Comparison of ENCODE assay signal across 8 cellular contexts in genomic region chr22:38700271-38700788, GRCh38. TPM values are rescaled to one million over a fixed set of nuclear protein-coding genes. Genes with fewer than 3 reads are reported as not detected.
DNase-seq lines count a peak whose midpoint lies in the region; ATAC-seq, FAIRE-seq and TF ChIP-seq lines count a peak whose summit lies in the region.

No MANE protein-coding gene starts in this region.

- H3K36me3 ChIP-seq in A673 (ENCODE audit: insufficient read depth, low read length, poor library complexity, severe bottlenecking), result peaks cover 4% of the 10 kb centered on the region
- H3K36me3 ChIP-seq in K562 (ENCODE audit: control insufficient read depth, insufficient read depth, low read length), result peaks cover 25% of the 10 kb centered on the region

- H3K9ac ChIP-seq in K562 (ENCODE audit: insufficient read depth in 1 of 2, low read depth in 2 of 2, low read length in 2 of 2), result peak overlapping the region; percentile 86 to 96

- H3K4me3 ChIP-seq in A673 (ENCODE audit: low read depth, low read length, poor library complexity, severe bottlenecking) (peak overlapping the region; percentile 94), K562 (peak overlapping the region; percentile 89)

- peaks cover 38% of the 10 kb centered on the region for H3K4me1 Mint-ChIP-seq in stimulated activated effector memory CD8-positive, alpha-beta T cell treated with anti-CD3 and anti-CD28 coated beads, Interleukin-12 subunit alpha, Interleukin-12 subunit beta, amount 100 ng/mL, for 72 hours

- no peaks in the 10 kb centered on the region; the same call in 1 of the 2 replicates for H4K20me1 ChIP-seq in K562 (replicated peaks; ENCODE audit: control insufficient read depth, insufficient read depth, low read length)

- TF ChIP-seq POLR2A in K562 (conservative IDR thresholded peaks at IDR 0.05), result no peak

- TF ChIP-seq RAD21 in K562 (CRISPR knock-in tag; conservative IDR thresholded peaks at IDR 0.05 in 1 of 2, IDR thresholded peaks at IDR 0.05 in 1 of 2), result no peak

- no peaks in the 10 kb centered on the region for H3K27me3 ChIP-seq in A673 (replicated peaks; ENCODE audit: insufficient read depth, low read depth, low read length, poor library complexity)
- no peaks in the 10 kb centered on the region for H3K27me3 ChIP-seq in K562 (ENCODE audit: control insufficient read depth in 2 of 2, insufficient read depth in 2 of 2, low read length in 2 of 2)

- CTCF ChIA-PET in A673 (lab: Charles Lee), result interaction anchor here (0.6 kb wide), 1 partner anchor 254 kb away, joined by 8 read pairs; no protein-coding TSS in a partner anchor
- CTCF ChIA-PET in K562 (lab: Yijun Ruan, JAX; ENCODE audit: low intra/inter-chr PET ratio), result no interaction called here

- no peak for TF ChIP-seq EP300 in K562 (IDR thresholded peaks at IDR 0.05; ENCODE audit: low read length)

- peak overlapping the region; percentile 61 for H2AFZ ChIP-seq in K562 (ENCODE audit: low read depth, low read length)

- peaks cover 52% of the 10 kb centered on the region for H3K36me3 Mint-ChIP-seq in stimulated activated effector memory CD8-positive, alpha-beta T cell treated with anti-CD3 and anti-CD28 coated beads, Interleukin-12 subunit alpha, Interleukin-12 subunit beta, amount 100 ng/mL, for 72 hours

- in situ Hi-C loops in K562 (cut with MboI), result no loop called here

- peak overlapping the region; percentile 91 for H3K27ac Mint-ChIP-seq in stimulated activated effector memory CD8-positive, alpha-beta T cell treated with anti-CD3 and anti-CD28 coated beads, Interleukin-12 subunit alpha, Interleukin-12 subunit beta, amount 100 ng/mL, for 72 hours

- H3K9me3 Mint-ChIP-seq in stimulated activated effector memory CD8-positive, alpha-beta T cell treated with anti-CD3 and anti-CD28 coated beads, Interleukin-12 subunit alpha, Interleukin-12 subunit beta, amount 100 ng/mL, for 72 hours, result no peaks in the 10 kb centered on the region

- TF ChIP-seq CTCF in A673 (conservative IDR thresholded peaks at IDR 0.05; ENCODE audit: low read depth, low read length) (no peak), K562 (IDR thresholded peaks at IDR 0.05 in 2 of 3, conservative IDR thresholded peaks at IDR 0.05 in 1 of 3; ENCODE audit: insufficient read depth in 2 of 3, low read depth in 1 of 3, low read length in 3 of 3) (no peak)

- H3K9me3 ChIP-seq in A673 (ENCODE audit: low read depth, low read length, poor library complexity, severe bottlenecking) (no peaks in the 10 kb centered on the region), K562 (replicated peaks; ENCODE audit: control insufficient read depth, insufficient read depth, low read depth, low read length) (no peaks in the 10 kb centered on the region)

- H3K4me2 ChIP-seq in K562 (ENCODE audit: insufficient read depth, low read length), result peak overlapping the region; percentile 83

- POLR2A ChIA-PET in A673 (lab: Charles Lee; ENCODE audit: low non-redundant PET), result no interaction called here
- POLR2A ChIA-PET in K562 (lab: Yijun Ruan, JAX), result interaction anchor here (0.6 to 1.5 kb wide), 4 partner anchors 17 to 820 kb away, joined by 3 to 9 read pairs (median 3); partner anchors contain the start of genes ATF4 and TOMM22

- H3K9me1 ChIP-seq in K562 (ENCODE audit: control insufficient read depth, insufficient read depth, low read length), result no peaks in the 10 kb centered on the region

- intact Hi-C loops in A673 (cut with micrococcal nuclease; ENCODE audit: unreplicated experiment), result loop anchor here (10.0 kb wide), 1 partner anchor 196 kb away; the partner anchor contains the start of gene DDX17
- intact Hi-C loops in K562 (cut with micrococcal nuclease), result no loop called here

- H3K4me3 Mint-ChIP-seq in stimulated activated effector memory CD8-positive, alpha-beta T cell treated with anti-CD3 and anti-CD28 coated beads, Interleukin-12 subunit alpha, Interleukin-12 subunit beta, amount 100 ng/mL, for 72 hours, result peak overlapping the region; percentile 83

- peaks cover 31% of the 10 kb centered on the region for H3K4me1 ChIP-seq in A673 (ENCODE audit: insufficient read depth, low read length, poor library complexity, severe bottlenecking)
- H3K4me1 ChIP-seq in K562 (replicated peaks in 1 of 2; ENCODE audit: control insufficient read depth in 2 of 2, insufficient read depth in 2 of 2, low read length in 2 of 2), result peaks cover 39% of the 10 kb centered on the region in 2 experiments; a peak in 4 of 5 replicates

- ATAC-seq in GM18520 (IDR thresholded peaks at IDR 0.05; ENCODE audit: unreplicated experiment) (peak; percentile 17), K562 (peak; percentile 53), HG03135 (IDR thresholded peaks at IDR 0.05; ENCODE audit: unreplicated experiment) (no peak)
- ATAC-seq in stimulated activated effector memory CD8-positive, alpha-beta T cell treated with anti-CD3 and anti-CD28 coated beads, Interleukin-12 subunit alpha, Interleukin-12 subunit beta, amount 100 ng/mL, for 72 hours, result peak; percentile 35

- WGBS in K562 (ENCODE audit: insufficient coverage, low coverage, missing lambda C conversion rate), result 0% methylated on average over 34 of the region's 57 CpGs

- BruUV-seq in A673 (replicated peaks; lab: Mats Ljungman, UMichigan) (no TSS peak), K562 (replicated peaks; lab: Mats Ljungman, UMichigan) (no TSS peak)

- no peak for FAIRE-seq in K562 (lab: Jason Lieb, UNC)

- peaks cover 55% of the 10 kb centered on the region for H3K79me2 ChIP-seq in K562 (ENCODE audit: control insufficient read depth, insufficient read depth, low read length)

- DNase-seq in A673 (ENCODE audit: low spot score), result no peak
- peak; percentile 44 for DNase-seq in NAMALWA (ENCODE audit: low spot score)
- peak in 1 of 4 experiments; percentile 64 for DNase-seq in K562 (ENCODE audit: extremely low read depth in 1 of 4, low spot score in 3 of 4)
- peak; percentile 52 for DNase-seq in iris pigment epithelial cell (ENCODE audit: low read depth)
- no peak for DNase-seq in stimulated activated effector memory CD8-positive, alpha-beta T cell treated with anti-CD3 and anti-CD28 coated beads, Interleukin-12 subunit alpha, Interleukin-12 subunit beta, amount 100 ng/mL, for 72 hours (ENCODE audit: low spot score in 2 of 2)
- no peak for DNase-seq in occipital lobe (lab: John Stamatoyannopoulos, UW)

- H3K27ac ChIP-seq in A673 (ENCODE audit: low read depth, low read length, poor library complexity, severe bottlenecking), result peak overlapping the region; percentile 96
- peak overlapping the region; percentile 89 for H3K27ac ChIP-seq in K562 (ENCODE audit: extremely low read depth, low read depth, low read length)

RNA-seq across cellular contexts. Expression of gene JOSD1, which starts 0.4 kb away (rescaled TPM):
- total RNA-seq in A673 (2021) (53.1 and 54.2 TPM in 2 replicates), K562 (2014; rRNA removed) (28.0 and 33.9 TPM in 2 replicates), K562 (2014; rRNA removed; fragmentation: Illumina TruSeq; extraction: Trizol) (30.0 and 30.4 TPM in 2 replicates), K562 (2015; rRNA removed; fragmentation: Illumina TruSeq; extraction: Trizol) (26.0 and 26.7 TPM in 2 replicates), K562 (2021) (36.7 and 39.1 TPM in 2 replicates), occipital lobe (66.1 TPM)
- 36.0 and 46.4 TPM in 2 replicates for total RNA-seq in K562 (2011; cell fraction: chromatin; rRNA removed; ENCODE audit: low replicate concordance)
- 31.5 and 32.4 TPM in 2 replicates for total RNA-seq in K562 (2011; cell fraction: nucleolus; rRNA removed)
- total RNA-seq in K562 (2011; cell fraction: nucleoplasm; rRNA removed), result 31.9 and 36.6 TPM in 2 replicates
- polyA plus RNA-seq in K562 (2011; rRNA removed) (31.6 and 31.8 TPM in 2 replicates), K562 (2014; fragmentation: Illumina TruSeq; extraction: Trizol) (33.0 and 34.1 TPM in 2 replicates), K562 (2014; fragmentation: Nextera tagmentation; extraction: Ambion mirVana) (1 to 10 TPM; 8.9 to 9.5 TPM), K562 (2014; rRNA removed) (30.4 and 30.7 TPM in 2 replicates)
- polyA plus RNA-seq in K562 (2011; cell fraction: cytosol; rRNA removed), result 34.7 and 36.9 TPM in 2 replicates
- polyA plus RNA-seq in K562 (2011; cell fraction: nucleus; rRNA removed), result 35.2 and 39.9 TPM in 2 replicates
- 25.7 and 27.9 TPM in 2 replicates for polyA plus RNA-seq in K562 (2012)
- 19.3 and 25.4 TPM in 2 replicates for polyA minus RNA-seq in K562 (2011; rRNA and poly(A)+ RNA removed)
- 19.6 and 27.1 TPM in 2 replicates for polyA minus RNA-seq in K562 (2011; cell fraction: cytosol; rRNA and poly(A)+ RNA removed)
- 9.8 and 16.9 TPM in 2 replicates for polyA minus RNA-seq in K562 (2011; cell fraction: nucleus; rRNA and poly(A)+ RNA removed)

RNA-seq across cellular contexts. Expression of gene GTPBP1, which starts 5.4 kb away (rescaled TPM):
- total RNA-seq in A673 (2021) (88.2 and 96.2 TPM in 2 replicates), K562 (2014; rRNA removed) (24.4 and 25.0 TPM in 2 replicates), K562 (2014; rRNA removed; fragmentation: Illumina TruSeq; extraction: Trizol) (14.5 and 17.5 TPM in 2 replicates), K562 (2015; rRNA removed; fragmentation: Illumina TruSeq; extraction: Trizol) (15.9 and 16.0 TPM in 2 replicates), K562 (2021) (43.0 and 53.2 TPM in 2 replicates), occipital lobe (32.1 TPM)
- 178 and 289 TPM in 2 replicates for total RNA-seq in K562 (2011; cell fraction: chromatin; rRNA removed; ENCODE audit: low replicate concordance)
- 122 and 125 TPM in 2 replicates for total RNA-seq in K562 (2011; cell fraction: nucleolus; rRNA removed)
- total RNA-seq in K562 (2011; cell fraction: nucleoplasm; rRNA removed), result 108 and 125 TPM in 2 replicates
- polyA plus RNA-seq in K562 (2011; rRNA removed) (23.3 and 38.4 TPM in 2 replicates), K562 (2014; fragmentation: Illumina TruSeq; extraction: Trizol) (30.6 and 38.6 TPM in 2 replicates), K562 (2014; fragmentation: Nextera tagmentation; extraction: Ambion mirVana) (under 1 TPM; 0.83 to 0.95 TPM), K562 (2014; rRNA removed) (30.9 and 32.6 TPM in 2 replicates)
- polyA plus RNA-seq in K562 (2011; cell fraction: cytosol; rRNA removed), result 17.9 and 20.7 TPM in 2 replicates
- 79.8 and 120 TPM in 2 replicates for polyA plus RNA-seq in K562 (2011; cell fraction: nucleus; rRNA removed)
- 22.5 and 29.8 TPM in 2 replicates for polyA plus RNA-seq in K562 (2012)
- 57.9 and 59.7 TPM in 2 replicates for polyA minus RNA-seq in K562 (2011; rRNA and poly(A)+ RNA removed)
- 24.3 and 38.6 TPM in 2 replicates for polyA minus RNA-seq in K562 (2011; cell fraction: cytosol; rRNA and poly(A)+ RNA removed)
- 57.2 and 62.2 TPM in 2 replicates for polyA minus RNA-seq in K562 (2011; cell fraction: nucleus; rRNA and poly(A)+ RNA removed)

RNA-seq across cellular contexts. Expression of gene TOMM22, which starts 18.6 kb away (rescaled TPM):
- total RNA-seq in A673 (2021), result 143 and 152 TPM in 2 replicates
- total RNA-seq in K562 (2011; cell fraction: chromatin; rRNA removed; ENCODE audit: low replicate concordance), result 7.9 and 9.6 TPM in 2 replicates
- 13.2 and 14.2 TPM in 2 replicates for total RNA-seq in K562 (2011; cell fraction: nucleolus; rRNA removed)
- total RNA-seq in K562 (2011; cell fraction: nucleoplasm; rRNA removed), result 17.9 and 24.1 TPM in 2 replicates
- total RNA-seq in K562 (2014; rRNA removed), result 73.8 and 92.1 TPM in 2 replicates
- total RNA-seq in K562 (2014; rRNA removed; fragmentation: Illumina TruSeq; extraction: Trizol), result 78.6 and 87.9 TPM in 2 replicates
- total RNA-seq in K562 (2015; rRNA removed; fragmentation: Illumina TruSeq; extraction: Trizol), result 76.2 and 82.8 TPM in 2 replicates
- 101 and 108 TPM in 2 replicates for total RNA-seq in K562 (2021)
- polyA plus RNA-seq in K562 (2011; rRNA removed), result 46.9 and 49.6 TPM in 2 replicates
- polyA plus RNA-seq in K562 (2011; cell fraction: cytosol; rRNA removed), result 26.6 and 63.0 TPM in 2 replicates
- 11.8 and 22.9 TPM in 2 replicates for polyA plus RNA-seq in K562 (2011; cell fraction: nucleus; rRNA removed)
- 35.2 and 85.7 TPM in 2 replicates for polyA plus RNA-seq in K562 (2012)
- 97.6 and 101 TPM in 2 replicates for polyA plus RNA-seq in K562 (2014; fragmentation: Illumina TruSeq; extraction: Trizol)
- polyA plus RNA-seq in K562 (2014; fragmentation: Nextera tagmentation; extraction: Ambion mirVana), result 10 to 100 TPM; 25.8 to 36.3 TPM
- 58.3 and 59.8 TPM in 2 replicates for polyA plus RNA-seq in K562 (2014; rRNA removed)
- polyA minus RNA-seq in K562 (2011; rRNA and poly(A)+ RNA removed), result 32.7 and 35.9 TPM in 2 replicates
- polyA minus RNA-seq in K562 (2011; cell fraction: cytosol; rRNA and poly(A)+ RNA removed), result 19.9 and 33.9 TPM in 2 replicates
- polyA minus RNA-seq in K562 (2011; cell fraction: nucleus; rRNA and poly(A)+ RNA removed), result 4.8 and 9.8 TPM in 2 replicates
- 54.7 TPM for total RNA-seq in occipital lobe

RNA-seq across cellular contexts. Expression of gene CBY1, which starts 43.9 kb away (rescaled TPM):
- total RNA-seq in A673 (2021) (22.1 and 28.5 TPM in 2 replicates), K562 (2014; rRNA removed) (7.8 and 8.8 TPM in 2 replicates), K562 (2014; rRNA removed; fragmentation: Illumina TruSeq; extraction: Trizol) (8.2 and 8.9 TPM in 2 replicates), K562 (2015; rRNA removed; fragmentation: Illumina TruSeq; extraction: Trizol) (5.4 and 5.7 TPM in 2 replicates), K562 (2021) (7.8 and 8.6 TPM in 2 replicates), occipital lobe (16.5 TPM)
- 26.3 and 29.9 TPM in 2 replicates for total RNA-seq in K562 (2011; cell fraction: chromatin; rRNA removed; ENCODE audit: low replicate concordance)
- total RNA-seq in K562 (2011; cell fraction: nucleolus; rRNA removed), result 16.3 and 20.8 TPM in 2 replicates
- total RNA-seq in K562 (2011; cell fraction: nucleoplasm; rRNA removed), result 21.4 and 23.0 TPM in 2 replicates
- polyA plus RNA-seq in K562 (2011; rRNA removed) (17.0 and 18.4 TPM in 2 replicates), K562 (2014; fragmentation: Illumina TruSeq; extraction: Trizol) (12.2 and 14.3 TPM in 2 replicates), K562 (2014; fragmentation: Nextera tagmentation; extraction: Ambion mirVana) (10 to 100 TPM; 15.4 to 19.7 TPM), K562 (2014; rRNA removed) (10.8 and 15.5 TPM in 2 replicates)
- polyA plus RNA-seq in K562 (2011; cell fraction: cytosol; rRNA removed), result 12.4 and 16.3 TPM in 2 replicates
- 15.0 and 16.4 TPM in 2 replicates for polyA plus RNA-seq in K562 (2011; cell fraction: nucleus; rRNA removed)
- 11.5 and 16.0 TPM in 2 replicates for polyA plus RNA-seq in K562 (2012)
- 9.4 and 11.2 TPM in 2 replicates for polyA minus RNA-seq in K562 (2011; rRNA and poly(A)+ RNA removed)
- 3.5 and 4.3 TPM in 2 replicates for polyA minus RNA-seq in K562 (2011; cell fraction: cytosol; rRNA and poly(A)+ RNA removed)
- polyA minus RNA-seq in K562 (2011; cell fraction: nucleus; rRNA and poly(A)+ RNA removed), result 4.2 and 9.3 TPM in 2 replicates

RNA-seq across cellular contexts. Expression of gene FAM227A, which starts 44.1 kb away (rescaled TPM):
- total RNA-seq in A673 (2021) (3.8 and 5.3 TPM in 2 replicates), K562 (2014; rRNA removed) (0.54 and 0.73 TPM in 2 replicates), K562 (2014; rRNA removed; fragmentation: Illumina TruSeq; extraction: Trizol) (0.80 and 0.91 TPM in 2 replicates), K562 (2015; rRNA removed; fragmentation: Illumina TruSeq; extraction: Trizol) (0.57 and 0.83 TPM in 2 replicates), K562 (2021) (1.2 and 1.4 TPM in 2 replicates), occipital lobe (3.7 TPM)
- 9.9 and 17.1 TPM in 2 replicates for total RNA-seq in K562 (2011; cell fraction: chromatin; rRNA removed; ENCODE audit: low replicate concordance)
- total RNA-seq in K562 (2011; cell fraction: nucleolus; rRNA removed), result 4.3 and 6.5 TPM in 2 replicates
- total RNA-seq in K562 (2011; cell fraction: nucleoplasm; rRNA removed), result 3.7 and 5.1 TPM in 2 replicates
- polyA plus RNA-seq in K562 (2011; rRNA removed) (1.5 and 2.2 TPM in 2 replicates), K562 (2014; fragmentation: Illumina TruSeq; extraction: Trizol) (0.55 and 0.64 TPM in 2 replicates), K562 (2014; fragmentation: Nextera tagmentation; extraction: Ambion mirVana) (under 1 TPM; 0.10 to 0.31 TPM), K562 (2014; rRNA removed) (0.89 and 0.94 TPM in 2 replicates)
- polyA plus RNA-seq in K562 (2011; cell fraction: cytosol; rRNA removed), result 0.39 and 0.75 TPM in 2 replicates
- 4.7 and 5.3 TPM in 2 replicates for polyA plus RNA-seq in K562 (2011; cell fraction: nucleus; rRNA removed)
- 0.48 and 0.62 TPM in 2 replicates for polyA plus RNA-seq in K562 (2012)
- polyA minus RNA-seq in K562 (2011; rRNA and poly(A)+ RNA removed), result 0.81 and 1.9 TPM in 2 replicates
- polyA minus RNA-seq in K562 (2011; cell fraction: cytosol; rRNA and poly(A)+ RNA removed), result 0.67 and 0.82 TPM in 2 replicates
- 3.9 and 6.9 TPM in 2 replicates for polyA minus RNA-seq in K562 (2011; cell fraction: nucleus; rRNA and poly(A)+ RNA removed)

Comparison
In these comparisons a context has a peak if more than half of its experiments do, and no peak if none do; other contexts are left out.
1. DNase-seq: peak in NAMALWA (single experiment) and iris pigment epithelial cell (single experiment); none in A673 (single experiment), stimulated activated effector memory CD8-positive, alpha-beta T cell treated with anti-CD3 and anti-CD28 coated beads, Interleukin-12 subunit alpha, Interleukin-12 subunit beta, amount 100 ng/mL, for 72 hours (0 of 2) and occipital lobe (single experiment).